10 cellular contexts compared by ENCODE assay signal in the genomic region with DNA sequence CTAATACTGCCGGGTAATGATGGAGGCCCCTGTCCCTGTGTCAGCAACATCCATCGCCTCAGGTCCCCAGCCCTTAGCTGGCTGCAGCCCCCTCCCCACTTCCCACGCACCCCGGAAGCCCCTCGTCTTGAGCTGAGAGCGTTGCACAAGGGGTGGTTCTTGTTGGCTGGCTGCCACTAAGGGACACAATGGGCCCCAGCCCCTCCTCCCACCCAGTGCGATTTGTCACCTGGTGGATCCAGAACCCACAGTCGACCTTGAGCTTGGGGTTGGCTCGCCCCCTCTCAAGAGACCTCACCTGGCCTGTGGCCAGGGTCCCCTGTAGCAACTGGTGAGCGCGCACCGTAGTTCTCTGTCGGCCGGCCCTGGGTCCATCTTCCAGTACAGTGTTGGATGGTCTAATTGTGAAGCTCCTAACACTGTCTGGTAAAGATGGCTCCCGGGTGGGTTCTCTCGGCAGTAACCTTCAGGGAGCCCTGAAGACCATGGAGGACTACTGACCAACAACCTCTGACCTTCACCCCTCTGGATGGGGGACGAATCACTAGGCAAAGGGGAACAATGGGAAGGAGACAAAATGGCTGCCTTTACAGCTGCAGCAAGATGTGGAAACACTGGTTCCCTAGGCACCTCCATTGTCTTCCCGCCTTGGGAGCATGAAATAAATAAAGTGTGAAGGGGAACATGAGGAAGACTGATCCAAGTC. TPM values are rescaled to one million over a fixed set of nuclear protein-coding genes. Genes with fewer than 3 reads are reported as not detected.
DNase-seq lines count a peak whose midpoint lies in the region; ATAC-seq and TF ChIP-seq lines count a peak whose summit lies in the region.
"Had no signal": no experiment of that assay in that cellular context is flagged by ENCODE, and none has a peak within 500 bp of the region (broad histone marks: within the 10 kb centered on the region; RNA-seq: fewer than 3 reads in every experiment).

No MANE protein-coding gene starts in this region.

- peaks cover 23 to 44% of the 10 kb centered on the region in 2 experiments for H3K36me3 ChIP-seq in SK-N-SH (replicated peaks in 1 of 2; ENCODE audit: control insufficient read depth in 1 of 2, insufficient read depth in 2 of 2, low read length in 1 of 2)
- H3K36me3 ChIP-seq in hepatocyte (replicated peaks; ENCODE audit: insufficient read depth, low read depth), result no peaks in the 10 kb centered on the region
- peaks cover 2 to 69% (median 55%) of the 10 kb centered on the region in 6 donors for H3K36me3 ChIP-seq in spleen

- H3K9ac ChIP-seq in SK-N-SH, result no peak overlapping the region

- WGBS in SK-N-SH (ENCODE audit: low lambda C conversion rate), result 87% methylated on average over 8 of the region's 18 CpGs
- 58% methylated on average over 12 of the region's 18 CpGs for WGBS in hepatocyte (ENCODE audit: low lambda C conversion rate, missing lambda C conversion rate)
- WGBS in spleen, 5 donors, result 66 to 80% (median 74%) methylated on average over 14 to 18 of the region's 18 CpGs

- H3F3A ChIP-seq in SK-N-SH (replicated peaks; ENCODE audit: insufficient read depth), result peaks cover 29% of the 10 kb centered on the region

- peaks cover 12% of the 10 kb centered on the region for H3K79me2 ChIP-seq in SK-N-SH (ENCODE audit: insufficient read depth)
- peaks cover 46% of the 10 kb centered on the region for H3K79me2 ChIP-seq in hepatocyte

- TF ChIP-seq CTCF in SK-N-SH (IDR thresholded peaks at IDR 0.05), result no peak
- TF ChIP-seq CTCF in RWPE1 (conservative IDR thresholded peaks at IDR 0.05; ENCODE audit: low read depth), result no peak
- no peak for TF ChIP-seq CTCF in hepatocyte (IDR thresholded peaks at IDR 0.05; ENCODE audit: poor library complexity)
- no peak for TF ChIP-seq CTCF in spleen (IDR thresholded peaks at IDR 0.05 in 8 of 11, conservative IDR thresholded peaks at IDR 0.05 in 3 of 11)

- H3K27me3 ChIP-seq in SK-N-SH (ENCODE audit: insufficient read depth) (no peaks in the 10 kb centered on the region), hepatocyte (no peaks in the 10 kb centered on the region), spleen (replicated peaks in 1 of 7) (no peaks in the 10 kb centered on the region)

- ATAC-seq in SK-N-SH treated with all-trans-retinoic acid at 6 μM for 48 hours, result no peak

- no peak for TF ChIP-seq POLR2A in spleen (IDR thresholded peaks at IDR 0.05)

- no peak overlapping the region for H3K4me3 ChIP-seq in SK-N-SH (ENCODE audit: low read depth in 2 of 2, low read length in 1 of 2)
- peak overlapping the region; percentile 74 for H3K4me3 ChIP-seq in hepatocyte
- H3K4me3 ChIP-seq in spleen, result no peak overlapping the region

- H2AFZ ChIP-seq in SK-N-SH (ENCODE audit: low read depth) (no peak overlapping the region), hepatocyte (no peak overlapping the region)

- H3K4me2 ChIP-seq in SK-N-SH (no peak overlapping the region), hepatocyte (peak overlapping the region; percentile 84)

- H3K9me3 ChIP-seq in SK-N-SH (no peaks in the 10 kb centered on the region), hepatocyte (ENCODE audit: low read depth) (no peaks in the 10 kb centered on the region), spleen (no peaks in the 10 kb centered on the region)

- H3K4me1 ChIP-seq in SK-N-SH (ENCODE audit: control insufficient read depth in 1 of 2, insufficient read depth in 2 of 2, low read depth in 1 of 2, low read length in 1 of 2) (peaks cover 2 to 17% of the 10 kb centered on the region in 2 experiments; a peak in 3 of 4 replicates), hepatocyte (ENCODE audit: insufficient read depth) (peaks cover 23% of the 10 kb centered on the region), spleen (peaks cover 45 to 90% (median 71%) of the 10 kb centered on the region in 6 donors)

- H4K20me1 ChIP-seq in SK-N-SH (ENCODE audit: insufficient read depth) (no peaks in the 10 kb centered on the region), hepatocyte (ENCODE audit: insufficient read depth, poor library complexity, severe bottlenecking) (peaks cover 6% of the 10 kb centered on the region)

- intact Hi-C loops in spleen (cut with DNase I; ENCODE audit: low total_unique reads), result loop anchor here (10.0 kb wide), 1 partner anchor 99 kb away; the partner anchor contains the start of gene TPI1

- POLR2A ChIA-PET in SK-N-SH (lab: Yijun Ruan, JAX), result interaction anchor here (1.2 to 6.8 kb wide), 3 partner anchors 19 to 91 kb away, joined by 3 to 62 read pairs (median 6); partner anchors contain the start of genes C12orf57, RNU7-1 and SPSB2
- POLR2A ChIA-PET in RWPE1 (lab: Yijun Ruan, JAX; ENCODE audit: low non-redundant PET), result interaction anchor here (0.6 to 2.1 kb wide), 5 partner anchors 16 to 800 kb away, joined by 3 to 17 read pairs (median 3); partner anchors contain the start of genes C12orf57 and RNU7-1

- H3K27ac ChIP-seq in SK-N-SH (ENCODE audit: low read depth in 2 of 2, low read length in 1 of 2) (no peak overlapping the region; a peak in 1 of 4 replicates), RWPE1 (peak overlapping the region; percentile 72), hepatocyte (peak overlapping the region; percentile 100), spleen (peak overlapping the region in 7 of 8 donors; percentile 67 to 99 (median 82))

- H3K9me2 ChIP-seq in SK-N-SH, result no peaks in the 10 kb centered on the region
- H3K9me2 ChIP-seq in hepatocyte (replicated peaks; ENCODE audit: insufficient read depth), result no peaks in the 10 kb centered on the region

- TF ChIP-seq EP300 in SK-N-SH (IDR thresholded peaks at IDR 0.05; ENCODE audit: borderline replicate concordance in 1 of 2, low read depth in 1 of 2, low read length in 1 of 2), result no peak

- CTCF ChIA-PET in SK-N-SH (lab: Yijun Ruan, JAX), result interaction anchor here (1.0 to 8.0 kb wide), 14 partner anchors 8 to 200 kb away, joined by 3 to 114 read pairs (median 6); partner anchors contain the start of genes C12orf57, C1RL and RNU7-1
- CTCF ChIA-PET in RWPE1 (lab: Yijun Ruan, JAX), result interaction anchor here (0.5 to 2.7 kb wide), 5 partner anchors 12 to 144 kb away, joined by 3 to 14 read pairs (median 5); no protein-coding TSS in a partner anchor

- peak; percentile 24 for DNase-seq in SK-N-SH
- no peak for DNase-seq in RWPE1 (ENCODE audit: low spot score)
- DNase-seq in hepatocyte (ENCODE audit: low spot score), result peak; percentile 71
- DNase-seq in spleen, result peak; percentile 84
- no peak for DNase-seq in H4 (ENCODE audit: low spot score)
- DNase-seq in NK-92 treated with Interleukin-12 subunit alpha and Interleukin-12 subunit beta, amount 100 ng/mL, for 24 hours (lab: John Stamatoyannopoulos, UW), result no peak
- no peak for DNase-seq in amniotic stem cell (lab: John Stamatoyannopoulos, UW)
- DNase-seq: effector CD8-positive, alpha-beta T cell; stimulated activated CD4-positive, alpha-beta T cell treated with anti-CD3 and anti-CD28 coated beads, Interleukin-1b, Interleukin-23, amount 100 ng/mL, for 48 hours had no signal

- TF ChIP-seq RAD21 in SK-N-SH (IDR thresholded peaks at IDR 0.05; ENCODE audit: low read length), result no peak

TF ChIP-seq in SK-N-SH, 30 proteins besides CTCF, POLR2A, EP300 and RAD21 (continues in another document):
- TF ChIP-seq YY1 (IDR thresholded peaks at IDR 0.05; ENCODE audit: low read depth), result 0 out of 2 replicates have a peak, but pooled peaks have one; percentile 20

TF ChIP-seq in SK-N-SH treated with all-trans-retinoic acid at 6 μM for 48 hours, 23 proteins besides CTCF, POLR2A, EP300 and RAD21 (continues in another document):
- TF ChIP-seq ZFP30 (CRISPR knock-in tag; IDR thresholded peaks at IDR 0.05) (no peak), GLIS3 (CRISPR knock-in tag; IDR thresholded peaks at IDR 0.05) (no peak), PPARA (CRISPR knock-in tag; IDR thresholded peaks at IDR 0.05; ENCODE audit: borderline replicate concordance) (no peak), ISL1 (CRISPR knock-in tag; IDR thresholded peaks at IDR 0.05) (no peak), SNAI2 (CRISPR knock-in tag; IDR thresholded peaks at IDR 0.05) (no peak), ARNTL (CRISPR knock-in tag; IDR thresholded peaks at IDR 0.05; ENCODE audit: borderline replicate concordance, low read depth) (no peak), ZFP3 (CRISPR knock-in tag; IDR thresholded peaks at IDR 0.05) (no peak)

RNA-seq across cellular contexts. Expression of gene PHB2, which starts 6.6 kb away (rescaled TPM):
- polyA plus RNA-seq in SK-N-SH (2012; rRNA removed) (386 and 447 TPM in 2 replicates), hepatocyte (142 and 143 TPM in 2 replicates), spleen (100 to 1,000 TPM; 166 to 199 (median 177) TPM)
- polyA plus RNA-seq in SK-N-SH (2012; cell fraction: cytosol; rRNA removed), result 287 and 379 TPM in 2 replicates
- polyA plus RNA-seq in SK-N-SH (2012; cell fraction: nucleus; rRNA removed), result 324 and 396 TPM in 2 replicates
- total RNA-seq in hepatocyte (186 and 197 TPM in 2 replicates), spleen (100 to 1,000 TPM; 127 to 143 (median 133) TPM)
- total RNA-seq in H4 (2014; rRNA removed; shearing (Covaris generic)), result 486 and 563 TPM in 2 replicates

RNA-seq across cellular contexts. Expression of gene EMG1, which starts 6.8 kb away (rescaled TPM):
- polyA plus RNA-seq in SK-N-SH (2012; rRNA removed) (77.4 and 82.8 TPM in 2 replicates), hepatocyte (50.3 and 51.8 TPM in 2 replicates), spleen (10 to 100 TPM; 23.6 to 38.3 (median 37.1) TPM)
- 74.4 and 76.0 TPM in 2 replicates for polyA plus RNA-seq in SK-N-SH (2012; cell fraction: cytosol; rRNA removed)
- 73.4 and 75.5 TPM in 2 replicates for polyA plus RNA-seq in SK-N-SH (2012; cell fraction: nucleus; rRNA removed)
- total RNA-seq in hepatocyte (24.3 and 26.8 TPM in 2 replicates), spleen (10 to 100 TPM; 19.9 to 56.3 (median 44.0) TPM)
- 99.6 and 119 TPM in 2 replicates for total RNA-seq in H4 (2014; rRNA removed; shearing (Covaris generic))

RNA-seq across cellular contexts. Expression of gene PTPN6, which starts 12.7 kb away (rescaled TPM):
- polyA plus RNA-seq in SK-N-SH (2012; rRNA removed) (0.12 and 0.18 TPM in 2 replicates), hepatocyte (20.8 and 25.4 TPM in 2 replicates), spleen (100 to 1,000 TPM; 398 to 713 (median 604) TPM)
- 0.09 TPM in 1 of 2 replicates, not detected in the other for polyA plus RNA-seq in SK-N-SH (2012; cell fraction: cytosol; rRNA removed)
- 0.43 and 0.96 TPM in 2 replicates for polyA plus RNA-seq in SK-N-SH (2012; cell fraction: nucleus; rRNA removed)
- total RNA-seq in hepatocyte (14.5 and 17.2 TPM in 2 replicates), spleen (100 to 1,000 TPM; 314 to 431 (median 423) TPM)
- total RNA-seq in H4 (2014; rRNA removed; shearing (Covaris generic)), result not detected in 2 replicates

RNA-seq across cellular contexts. Expression of gene C12orf57, which starts 20.1 kb away (rescaled TPM):
- polyA plus RNA-seq in SK-N-SH (2012; rRNA removed), result 560 and 659 TPM in 2 replicates
- polyA plus RNA-seq in SK-N-SH (2012; cell fraction: cytosol; rRNA removed), result 378 and 573 TPM in 2 replicates
- polyA plus RNA-seq in SK-N-SH (2012; cell fraction: nucleus; rRNA removed), result 265 and 491 TPM in 2 replicates
- 219 and 289 TPM in 2 replicates for total RNA-seq in hepatocyte
- polyA plus RNA-seq in hepatocyte, result 217 and 219 TPM in 2 replicates
- 100 to 1,000 TPM in 6 of 7 donors, 10 to 100 TPM in 1; 79.2 to 364 (median 116) TPM for total RNA-seq in spleen
- polyA plus RNA-seq in spleen, result 100 to 1,000 TPM; 181 to 323 (median 242) TPM
- total RNA-seq in H4 (2014; rRNA removed; shearing (Covaris generic)), result 219 and 260 TPM in 2 replicates

RNA-seq across cellular contexts. Expression of gene RNU7-1, which starts 20.3 kb away (rescaled TPM):
- polyA plus RNA-seq in SK-N-SH (2012; rRNA removed), result not detected in 2 replicates
- not detected in 2 replicates for polyA plus RNA-seq in SK-N-SH (2012; cell fraction: cytosol; rRNA removed)
- not detected in 2 replicates for polyA plus RNA-seq in SK-N-SH (2012; cell fraction: nucleus; rRNA removed)
- total RNA-seq in hepatocyte, result not detected in 2 replicates
- not detected in 2 replicates for polyA plus RNA-seq in hepatocyte
- not detected for total RNA-seq in spleen
- not detected for polyA plus RNA-seq in spleen
- not detected in 2 replicates for total RNA-seq in H4 (2014; rRNA removed; shearing (Covaris generic))

Comparison
In these comparisons a context has a peak if more than half of its experiments do, and no peak if none do; other contexts are left out.
1. DNase-seq: peak in SK-N-SH (single experiment), hepatocyte (single experiment) and spleen (single experiment); none in RWPE1 (single experiment), H4 (single experiment), NK-92 treated with Interleukin-12 subunit alpha and Interleukin-12 subunit beta, amount 100 ng/mL, for 24 hours (single experiment) and amniotic stem cell (single experiment).
2. H3K27ac ChIP-seq: peak in RWPE1 (single experiment), hepatocyte (single experiment) and spleen (7 of 8); none in SK-N-SH (0 of 2).
3. RNA of gene PTPN6, which starts 12.7 kb away (total RNA-seq): 314 to 431 TPM in spleen; 14.5 to 17.2 TPM in hepatocyte and not detected in H4; every median in the first group is over 10 times any median in the second.